Comparison of ENCODE assay signal across 9 cellular contexts in genomic region chr17:49342575-49342936, GRCh38. TPM values are rescaled to one million over a fixed set of nuclear protein-coding genes. Genes with fewer than 3 reads are reported as not detected.
DNase-seq lines count a peak whose midpoint lies in the region; ATAC-seq, FAIRE-seq and TF ChIP-seq lines count a peak whose summit lies in the region.
"Had no signal": no experiment of that assay in that cellular context is flagged by ENCODE, and none has a peak within 500 bp of the region (broad histone marks: within the 10 kb centered on the region; RNA-seq: fewer than 3 reads in every experiment).

No MANE protein-coding gene starts in this region.

- H3K9me3 ChIP-seq in K562 (replicated peaks; ENCODE audit: control insufficient read depth, insufficient read depth, low read depth, low read length): no peaks in the 10 kb centered on the region

- H3K9me1 ChIP-seq in K562 (ENCODE audit: control insufficient read depth, insufficient read depth, low read length): peaks cover 3% of the 10 kb centered on the region

- H3K4me2 ChIP-seq in K562 (ENCODE audit: insufficient read depth, low read length): peak overlapping the region; percentile 34

- H3K27me3 ChIP-seq in ACC112 (ENCODE audit: insufficient read depth, low read length) (no peaks in the 10 kb centered on the region), K562 (ENCODE audit: control insufficient read depth in 2 of 2, insufficient read depth in 2 of 2, low read length in 2 of 2) (no peaks in the 10 kb centered on the region), H7 (ENCODE audit: control insufficient read depth, insufficient read depth, low read length) (no peaks in the 10 kb centered on the region)

- no peak for TF ChIP-seq EP300 in K562 (IDR thresholded peaks at IDR 0.05; ENCODE audit: low read length)

- WGBS in K562 (ENCODE audit: insufficient coverage, low coverage, missing lambda C conversion rate): 18% methylated on average over 1 of the region's 1 CpG

- H3K79me2 ChIP-seq in ACC112 (ENCODE audit: control insufficient read depth, insufficient read depth, low read length, unreplicated experiment): peaks cover 50% of the 10 kb centered on the region
- peaks cover 14% of the 10 kb centered on the region for H3K79me2 ChIP-seq in K562 (ENCODE audit: control insufficient read depth, insufficient read depth, low read length)

- DNase-seq in K562 (ENCODE audit: extremely low read depth in 1 of 4, low spot score in 3 of 4) (no peak), H7 (no peak), middle frontal gyrus (ENCODE audit: extremely low spot score, low spot score) (no peak), NCI-H1105 treated with DMSO at 0.1 percent for 48 hours (lab: John Stamatoyannopoulos, UW) (no peak)
- DNase-seq: erythroblast had no signal

- no peaks in the 10 kb centered on the region for H4K20me1 ChIP-seq in K562 (replicated peaks; ENCODE audit: control insufficient read depth, insufficient read depth, low read length)

- H3K27ac ChIP-seq in ACC112 (ENCODE audit: low read depth, low read length) (peak overlapping the region; percentile 20), K562 (ENCODE audit: extremely low read depth, low read depth, low read length) (peak overlapping the region; percentile 40; the same call in 1 of the 3 replicates)

- H3K4me3 ChIP-seq in ACC112 (ENCODE audit: low read depth, low read length) (peak overlapping the region; percentile 71), K562 (no peak overlapping the region), H7 (ENCODE audit: insufficient read depth, low read depth, low read length) (no peak overlapping the region)

- FAIRE-seq in K562 (lab: Jason Lieb, UNC): no peak

- peak; percentile 42 for ATAC-seq in GM18870 (IDR thresholded peaks at IDR 0.05; ENCODE audit: unreplicated experiment)
- ATAC-seq in HG03442 (IDR thresholded peaks at IDR 0.05; ENCODE audit: unreplicated experiment): peak; percentile 8
- no peak for ATAC-seq in K562
- no peak for ATAC-seq in GM19452 (IDR thresholded peaks at IDR 0.05; ENCODE audit: unreplicated experiment)

- TF ChIP-seq CTCF in K562 (IDR thresholded peaks at IDR 0.05 in 2 of 3, conservative IDR thresholded peaks at IDR 0.05 in 1 of 3; ENCODE audit: insufficient read depth in 2 of 3, low read depth in 1 of 3, low read length in 3 of 3): no peak

- TF ChIP-seq POLR2A in K562 (conservative IDR thresholded peaks at IDR 0.05): no peak

- TF ChIP-seq RAD21 in K562 (CRISPR knock-in tag; conservative IDR thresholded peaks at IDR 0.05 in 1 of 2, IDR thresholded peaks at IDR 0.05 in 1 of 2): no peak

- POLR2A ChIA-PET in K562 (lab: Yijun Ruan, JAX): interaction anchor here (0.6 to 3.1 kb wide), 8 partner anchors 10 to 476 kb away, joined by 3 to 12 read pairs (median 4); partner anchors contain the start of gene PHB1

- H2AFZ ChIP-seq in ACC112 (ENCODE audit: low read length, unreplicated experiment): no peak overlapping the region
- H2AFZ ChIP-seq in K562 (ENCODE audit: low read depth, low read length): 0 out of 2 replicates have a peak overlapping the region, but pooled peaks have one; percentile 48

- H3K4me1 ChIP-seq in ACC112 (ENCODE audit: control insufficient read depth, insufficient read depth, low read length, unreplicated experiment): peaks cover 37% of the 10 kb centered on the region
- peaks cover 12 to 29% of the 10 kb centered on the region in 2 experiments for H3K4me1 ChIP-seq in K562 (replicated peaks in 1 of 2; ENCODE audit: control insufficient read depth in 2 of 2, insufficient read depth in 2 of 2, low read length in 2 of 2)

- CTCF ChIA-PET in K562 (lab: Yijun Ruan, JAX; ENCODE audit: low intra/inter-chr PET ratio): no interaction called here

- BruUV-seq in K562 (replicated peaks; lab: Mats Ljungman, UMichigan): no TSS peak

- in situ Hi-C loops in K562 (cut with MboI): no loop called here

- no peak overlapping the region for H3K9ac ChIP-seq in K562 (ENCODE audit: insufficient read depth in 1 of 2, low read depth in 2 of 2, low read length in 2 of 2)

- no peaks in the 10 kb centered on the region for H3K36me3 ChIP-seq in ACC112 (ENCODE audit: insufficient read depth, low read length)
- no peaks in the 10 kb centered on the region for H3K36me3 ChIP-seq in K562 (ENCODE audit: control insufficient read depth, insufficient read depth, low read length)
- H3K36me3 ChIP-seq in H7 (replicated peaks; ENCODE audit: control insufficient read depth, insufficient read depth, low read length): no peaks in the 10 kb centered on the region

- intact Hi-C loops in K562 (cut with micrococcal nuclease): no loop called here

TF ChIP-seq in K562, 482 proteins besides CTCF, POLR2A, EP300 and RAD21:
- TF ChIP-seq, protein P1, sequence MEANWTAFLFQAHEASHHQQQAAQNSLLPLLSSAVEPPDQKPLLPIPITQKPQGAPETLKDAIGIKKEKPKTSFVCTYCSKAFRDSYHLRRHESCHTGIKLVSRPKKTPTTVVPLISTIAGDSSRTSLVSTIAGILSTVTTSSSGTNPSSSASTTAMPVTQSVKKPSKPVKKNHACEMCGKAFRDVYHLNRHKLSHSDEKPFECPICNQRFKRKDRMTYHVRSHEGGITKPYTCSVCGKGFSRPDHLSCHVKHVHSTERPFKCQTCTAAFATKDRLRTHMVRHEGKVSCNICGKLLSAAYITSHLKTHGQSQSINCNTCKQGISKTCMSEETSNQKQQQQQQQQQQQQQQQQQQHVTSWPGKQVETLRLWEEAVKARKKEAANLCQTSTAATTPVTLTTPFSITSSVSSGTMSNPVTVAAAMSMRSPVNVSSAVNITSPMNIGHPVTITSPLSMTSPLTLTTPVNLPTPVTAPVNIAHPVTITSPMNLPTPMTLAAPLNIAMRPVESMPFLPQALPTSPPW (CRISPR knock-in tag; IDR thresholded peaks at IDR 0.05): 0 out of 2 replicates have a peak, but pooled peaks have one; percentile 1
- TF ChIP-seq SAFB2 (IDR thresholded peaks at IDR 0.05; ENCODE audit: borderline replicate concordance, low read depth, low read length, severe bottlenecking): no peak
TF ChIP-seq in K562: peak in this region for 1.

RNA-seq across cellular contexts. Expression of gene ZNF652, which starts 19.5 kb away (rescaled TPM):
- 8.2 and 25.2 TPM in 2 replicates for total RNA-seq in K562 (2011; cell fraction: chromatin; rRNA removed; ENCODE audit: low replicate concordance)
- 5.3 and 8.6 TPM in 2 replicates for total RNA-seq in K562 (2011; cell fraction: nucleolus; rRNA removed)
- 14.1 and 23.3 TPM in 2 replicates for total RNA-seq in K562 (2011; cell fraction: nucleoplasm; rRNA removed)
- total RNA-seq in K562 (2014; rRNA removed) (6.9 and 9.7 TPM in 2 replicates), K562 (2014; rRNA removed; fragmentation: Illumina TruSeq; extraction: Trizol) (13.0 and 13.1 TPM in 2 replicates), K562 (2015; rRNA removed; fragmentation: Illumina TruSeq; extraction: Trizol) (15.5 and 15.8 TPM in 2 replicates), K562 (2021) (12.9 and 15.2 TPM in 2 replicates)
- polyA plus RNA-seq in K562 (2011; rRNA removed) (8.6 and 13.3 TPM in 2 replicates), K562 (2014; fragmentation: Illumina TruSeq; extraction: Trizol) (4.8 and 5.2 TPM in 2 replicates), K562 (2014; fragmentation: Nextera tagmentation; extraction: Ambion mirVana) (1 to 10 TPM; 6.1 to 7.8 TPM), K562 (2014; rRNA removed) (4.7 and 5.1 TPM in 2 replicates)
- 3.4 and 8.5 TPM in 2 replicates for polyA plus RNA-seq in K562 (2011; cell fraction: cytosol; rRNA removed)
- 6.3 and 11.5 TPM in 2 replicates for polyA plus RNA-seq in K562 (2011; cell fraction: nucleus; rRNA removed)
- polyA plus RNA-seq in K562 (2012): 3.9 and 4.3 TPM in 2 replicates
- polyA minus RNA-seq in K562 (2011; rRNA and poly(A)+ RNA removed): 33.6 and 48.2 TPM in 2 replicates
- 17.8 and 20.3 TPM in 2 replicates for polyA minus RNA-seq in K562 (2011; cell fraction: cytosol; rRNA and poly(A)+ RNA removed)
- 4.7 and 12.3 TPM in 2 replicates for polyA minus RNA-seq in K562 (2011; cell fraction: nucleus; rRNA and poly(A)+ RNA removed)
- total RNA-seq in H7 (2014; rRNA removed; shearing (Covaris generic)): 22.9 and 36.5 TPM in 2 replicates

Comparison
In these comparisons a context has a peak if more than half of its experiments do, and no peak if none do; other contexts are left out.
1. ATAC-seq: peak in GM18870 (single experiment) and HG03442 (single experiment); none in K562 (single experiment) and GM19452 (single experiment).